ENCODE assay signal across 2 cellular contexts in the genomic region with DNA sequence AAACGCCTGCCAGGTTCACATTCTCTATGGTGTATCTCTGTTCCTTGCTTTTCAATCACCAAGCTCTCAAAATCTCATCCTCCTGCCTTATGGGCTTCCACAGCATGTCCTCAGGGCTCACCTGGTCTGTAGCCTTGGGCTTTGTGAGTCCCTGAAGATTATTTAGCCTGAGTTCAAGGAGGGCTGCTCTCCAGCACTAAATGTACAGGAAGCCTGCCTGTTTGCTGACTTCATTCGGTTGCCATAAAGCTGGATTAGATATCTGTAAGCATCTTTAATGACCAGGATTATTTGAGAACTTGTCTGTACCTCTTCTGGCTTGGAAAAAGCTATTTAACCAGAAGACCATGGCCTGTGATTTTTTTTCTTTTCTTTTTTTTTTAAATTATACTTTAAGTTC.
A peak's percentile ranks its signal among the peaks of the same experiment; 100 is the strongest.
TF ChIP-seq lines count a peak whose summit lies in the region.

No MANE protein-coding gene starts in this region.

TF ChIP-seq in HEK293, 187 proteins besides CTCF, POLR2A, EP300 and RAD21 (continued from another document):
- TF ChIP-seq, protein P1, sequence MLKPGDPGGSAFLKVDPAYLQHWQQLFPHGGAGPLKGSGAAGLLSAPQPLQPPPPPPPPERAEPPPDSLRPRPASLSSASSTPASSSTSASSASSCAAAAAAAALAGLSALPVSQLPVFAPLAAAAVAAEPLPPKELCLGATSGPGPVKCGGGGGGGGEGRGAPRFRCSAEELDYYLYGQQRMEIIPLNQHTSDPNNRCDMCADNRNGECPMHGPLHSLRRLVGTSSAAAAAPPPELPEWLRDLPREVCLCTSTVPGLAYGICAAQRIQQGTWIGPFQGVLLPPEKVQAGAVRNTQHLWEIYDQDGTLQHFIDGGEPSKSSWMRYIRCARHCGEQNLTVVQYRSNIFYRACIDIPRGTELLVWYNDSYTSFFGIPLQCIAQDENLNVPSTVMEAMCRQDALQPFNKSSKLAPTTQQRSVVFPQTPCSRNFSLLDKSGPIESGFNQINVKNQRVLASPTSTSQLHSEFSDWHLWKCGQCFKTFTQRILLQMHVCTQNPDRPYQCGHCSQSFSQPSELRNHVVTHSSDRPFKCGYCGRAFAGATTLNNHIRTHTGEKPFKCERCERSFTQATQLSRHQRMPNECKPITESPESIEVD (tag by site-specific recombination; IDR thresholded peaks at IDR 0.05): no peak
- TF ChIP-seq, protein P2, sequence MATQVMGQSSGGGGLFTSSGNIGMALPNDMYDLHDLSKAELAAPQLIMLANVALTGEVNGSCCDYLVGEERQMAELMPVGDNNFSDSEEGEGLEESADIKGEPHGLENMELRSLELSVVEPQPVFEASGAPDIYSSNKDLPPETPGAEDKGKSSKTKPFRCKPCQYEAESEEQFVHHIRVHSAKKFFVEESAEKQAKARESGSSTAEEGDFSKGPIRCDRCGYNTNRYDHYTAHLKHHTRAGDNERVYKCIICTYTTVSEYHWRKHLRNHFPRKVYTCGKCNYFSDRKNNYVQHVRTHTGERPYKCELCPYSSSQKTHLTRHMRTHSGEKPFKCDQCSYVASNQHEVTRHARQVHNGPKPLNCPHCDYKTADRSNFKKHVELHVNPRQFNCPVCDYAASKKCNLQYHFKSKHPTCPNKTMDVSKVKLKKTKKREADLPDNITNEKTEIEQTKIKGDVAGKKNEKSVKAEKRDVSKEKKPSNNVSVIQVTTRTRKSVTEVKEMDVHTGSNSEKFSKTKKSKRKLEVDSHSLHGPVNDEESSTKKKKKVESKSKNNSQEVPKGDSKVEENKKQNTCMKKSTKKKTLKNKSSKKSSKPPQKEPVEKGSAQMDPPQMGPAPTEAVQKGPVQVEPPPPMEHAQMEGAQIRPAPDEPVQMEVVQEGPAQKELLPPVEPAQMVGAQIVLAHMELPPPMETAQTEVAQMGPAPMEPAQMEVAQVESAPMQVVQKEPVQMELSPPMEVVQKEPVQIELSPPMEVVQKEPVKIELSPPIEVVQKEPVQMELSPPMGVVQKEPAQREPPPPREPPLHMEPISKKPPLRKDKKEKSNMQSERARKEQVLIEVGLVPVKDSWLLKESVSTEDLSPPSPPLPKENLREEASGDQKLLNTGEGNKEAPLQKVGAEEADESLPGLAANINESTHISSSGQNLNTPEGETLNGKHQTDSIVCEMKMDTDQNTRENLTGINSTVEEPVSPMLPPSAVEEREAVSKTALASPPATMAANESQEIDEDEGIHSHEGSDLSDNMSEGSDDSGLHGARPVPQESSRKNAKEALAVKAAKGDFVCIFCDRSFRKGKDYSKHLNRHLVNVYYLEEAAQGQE (tag by site-specific recombination; IDR thresholded peaks at IDR 0.05): peak; percentile 58

TF ChIP-seq in IMR-90, 13 proteins besides CTCF, POLR2A, EP300 and RAD21 (continued from another document):
- TF ChIP-seq, protein P3, sequence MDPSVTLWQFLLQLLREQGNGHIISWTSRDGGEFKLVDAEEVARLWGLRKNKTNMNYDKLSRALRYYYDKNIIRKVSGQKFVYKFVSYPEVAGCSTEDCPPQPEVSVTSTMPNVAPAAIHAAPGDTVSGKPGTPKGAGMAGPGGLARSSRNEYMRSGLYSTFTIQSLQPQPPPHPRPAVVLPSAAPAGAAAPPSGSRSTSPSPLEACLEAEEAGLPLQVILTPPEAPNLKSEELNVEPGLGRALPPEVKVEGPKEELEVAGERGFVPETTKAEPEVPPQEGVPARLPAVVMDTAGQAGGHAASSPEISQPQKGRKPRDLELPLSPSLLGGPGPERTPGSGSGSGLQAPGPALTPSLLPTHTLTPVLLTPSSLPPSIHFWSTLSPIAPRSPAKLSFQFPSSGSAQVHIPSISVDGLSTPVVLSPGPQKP (IDR thresholded peaks at IDR 0.05; ENCODE audit: borderline replicate concordance, low read depth, low read length): no peak
- TF ChIP-seq CHD1 (IDR thresholded peaks at IDR 0.05; ENCODE audit: low read depth, low read length) (no peak), BHLHE40 (IDR thresholded peaks at IDR 0.05; ENCODE audit: low read depth, low read length) (no peak), RCOR1 (IDR thresholded peaks at IDR 0.05; ENCODE audit: insufficient replicate concordance, low read length) (no peak), MAZ (IDR thresholded peaks at IDR 0.05; ENCODE audit: borderline replicate concordance, low read depth, low read length) (no peak), CEBPB (IDR thresholded peaks at IDR 0.05; ENCODE audit: low read depth, low read length) (no peak), SMC3 (IDR thresholded peaks at IDR 0.05; ENCODE audit: low read depth, low read length) (no peak), RFX5 (IDR thresholded peaks at IDR 0.05; ENCODE audit: low read depth, low read length) (no peak)
